ENCODE assay signal across 8 cellular contexts in the genomic region with DNA sequence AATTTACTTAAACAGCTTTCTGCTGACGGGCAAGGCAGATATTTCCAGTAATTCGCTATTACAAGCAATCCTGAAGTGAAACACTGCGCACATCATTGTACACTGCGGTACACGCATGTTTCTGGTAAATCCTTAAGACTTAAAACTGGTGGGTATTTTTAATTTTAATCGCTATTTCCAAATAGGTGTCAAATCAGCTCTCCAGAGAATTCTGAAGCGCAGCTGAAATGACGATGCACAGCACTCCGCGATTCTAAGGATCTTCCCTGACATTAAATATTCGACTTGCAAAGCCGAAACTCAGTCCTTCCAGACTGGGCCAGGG. TPM values are rescaled to one million over a fixed set of nuclear protein-coding genes. Genes with fewer than 3 reads are reported as not detected.
DNase-seq lines count a peak whose midpoint lies in the region; ATAC-seq lines count a peak whose summit lies in the region.

No MANE protein-coding gene starts in this region.

- H3K9me3 ChIP-seq in HUES6 (ENCODE audit: control insufficient read depth, insufficient read depth, low read depth, low read length) (no peaks in the 10 kb centered on the region), mucosa of rectum (ENCODE audit: control insufficient read depth in 2 of 2, low read length in 2 of 2) (no peaks in the 10 kb centered on the region)

- no peak for ATAC-seq in HG02763 (IDR thresholded peaks at IDR 0.05; ENCODE audit: unreplicated experiment)

- peaks cover 19% of the 10 kb centered on the region for H3K36me3 Mint-ChIP-seq in activated naive CD4-positive, alpha-beta T cell treated with anti-CD3 and anti-CD28 coated beads, Interleukin-2, amount 10 ng/mL, durations not matched to agents 7 days and 5 days

- peaks cover 30% of the 10 kb centered on the region for H3K4me1 Mint-ChIP-seq in activated naive CD4-positive, alpha-beta T cell treated with anti-CD3 and anti-CD28 coated beads, Interleukin-2, amount 10 ng/mL, durations not matched to agents 7 days and 5 days

- H3K27ac ChIP-seq in HUES6 (ENCODE audit: low read depth, low read length) (peak overlapping the region; percentile 82), caudate nucleus (ENCODE audit: low read depth, low read length) (peak overlapping the region; percentile 89), mucosa of rectum (ENCODE audit: low read depth in 2 of 2, low read length in 2 of 2) (peak overlapping the region; percentile 92 to 95)

- CTCF ChIA-PET in activated naive CD4-positive, alpha-beta T cell treated with anti-CD3 and anti-CD28 coated beads, Interleukin-2, amount 10 ng/mL, durations not matched to agents 7 days and 5 days (lab: Charles Lee), result interaction anchor here (0.8 kb wide), 1 partner anchor 12 kb away, joined by 3 read pairs; no protein-coding TSS in a partner anchor

- peak overlapping the region; percentile 76 for H3K4me3 Mint-ChIP-seq in activated naive CD4-positive, alpha-beta T cell treated with anti-CD3 and anti-CD28 coated beads, Interleukin-2, amount 10 ng/mL, durations not matched to agents 7 days and 5 days

- peaks cover 28% of the 10 kb centered on the region for H3K36me3 ChIP-seq in HUES6 (ENCODE audit: control insufficient read depth, insufficient read depth, low read length)
- H3K36me3 ChIP-seq in mucosa of rectum (ENCODE audit: control insufficient read depth in 2 of 2, insufficient read depth in 2 of 2, low read length in 2 of 2), result peaks cover 19 to 21% of the 10 kb centered on the region in 2 donors

- H3K4me1 ChIP-seq in HUES6 (ENCODE audit: control insufficient read depth, insufficient read depth, low read length) (peaks cover 7% of the 10 kb centered on the region; the same call in 1 of the 2 replicates), mucosa of rectum (ENCODE audit: control insufficient read depth in 2 of 2, insufficient read depth in 2 of 2, low read length in 2 of 2) (peaks cover 9 to 15% of the 10 kb centered on the region in 2 donors)

- H3K9ac ChIP-seq in HUES6 (ENCODE audit: low read length), result peak overlapping the region; percentile 96
- peak overlapping the region; percentile 91 to 92 for H3K9ac ChIP-seq in mucosa of rectum (ENCODE audit: low read depth in 1 of 2, low read length in 2 of 2)

- peaks cover 5% of the 10 kb centered on the region; the same call in 1 of the 2 replicates for H3K27me3 ChIP-seq in HUES6 (ENCODE audit: control insufficient read depth, insufficient read depth, low read length)
- no peaks in the 10 kb centered on the region for H3K27me3 ChIP-seq in mucosa of rectum (ENCODE audit: control insufficient read depth in 2 of 2, insufficient read depth in 2 of 2, low read length in 2 of 2)

- DNase-seq in activated naive CD4-positive, alpha-beta T cell treated with anti-CD3 and anti-CD28 coated beads, Interleukin-2, amount 10 ng/mL, durations not matched to agents 7 days and 5 days, result no peak
- DNase-seq in activated naive CD4-positive, alpha-beta T cell treated with Interleukin-2 at 50 U/mL for 16 hours, result no peak
- no peak for DNase-seq in caudate nucleus (lab: John Stamatoyannopoulos, UW)
- DNase-seq in stimulated activated CD4-positive, alpha-beta T cell treated with anti-CD3 and anti-CD28 coated beads, Interleukin-4, amount 100 ng/mL, for 4 hours, result no peak
- DNase-seq in ureter (ENCODE audit: low spot score), result no peak

- H3K9me3 Mint-ChIP-seq in activated naive CD4-positive, alpha-beta T cell treated with anti-CD3 and anti-CD28 coated beads, Interleukin-2, amount 10 ng/mL, durations not matched to agents 7 days and 5 days, result no peaks in the 10 kb centered on the region

- H3K27ac Mint-ChIP-seq in activated naive CD4-positive, alpha-beta T cell treated with anti-CD3 and anti-CD28 coated beads, Interleukin-2, amount 10 ng/mL, durations not matched to agents 7 days and 5 days, result peak overlapping the region; percentile 97

- peaks cover 12% of the 10 kb centered on the region for H3K27me3 Mint-ChIP-seq in activated naive CD4-positive, alpha-beta T cell treated with anti-CD3 and anti-CD28 coated beads, Interleukin-2, amount 10 ng/mL, durations not matched to agents 7 days and 5 days

- H3K4me3 ChIP-seq in HUES6 (ENCODE audit: low read depth, low read length), result peak overlapping the region; percentile 81
- peak overlapping the region; percentile 86 to 96 for H3K4me3 ChIP-seq in mucosa of rectum (ENCODE audit: low read length in 2 of 2)

RNA-seq across cellular contexts. Expression of gene TMEM128, which starts 0.3 kb away (rescaled TPM):
- 26.8 TPM for total RNA-seq in ureter

RNA-seq across cellular contexts. Expression of gene OTOP1, which starts 20.9 kb away (rescaled TPM):
- total RNA-seq in ureter, result not detected

RNA-seq across cellular contexts. Expression of gene LYAR, which starts 42.3 kb away (rescaled TPM):
- total RNA-seq in ureter, result 14.6 TPM

RNA-seq across cellular contexts. Expression of gene ZBTB49, which starts 42.4 kb away (rescaled TPM):
- total RNA-seq in ureter, result 11.9 TPM
